11 cellular contexts compared by ENCODE assay signal in the genomic region with DNA sequence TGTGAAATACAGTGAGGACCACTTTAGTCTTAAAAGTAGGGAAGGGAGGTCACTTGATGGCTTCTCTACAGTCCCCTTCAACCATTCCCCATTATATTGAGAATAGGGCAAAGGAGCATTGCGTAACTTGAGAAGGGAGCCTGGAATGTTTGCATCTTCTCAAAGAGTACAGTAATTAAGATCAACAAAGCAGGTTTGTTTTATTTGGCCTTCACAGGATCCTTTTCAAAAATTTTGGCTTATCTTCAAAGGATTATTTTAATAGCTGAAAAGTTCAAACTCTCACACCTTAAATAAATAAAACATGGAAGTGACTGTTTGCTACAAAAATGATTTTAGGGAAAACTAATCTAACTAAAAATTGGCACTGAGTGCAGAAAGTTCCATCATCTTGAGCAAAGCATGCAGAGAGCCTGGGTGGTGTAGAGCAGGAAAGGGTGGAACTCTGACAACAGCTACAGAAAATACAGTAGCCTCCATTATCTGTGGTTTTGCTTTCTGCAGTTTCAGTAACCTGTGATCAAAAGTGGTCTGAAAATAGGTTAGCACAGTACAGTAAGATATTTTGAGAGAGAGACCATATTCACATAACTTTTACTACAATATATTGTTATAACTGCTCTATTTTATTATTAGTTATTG.
DNase-seq lines count a peak whose midpoint lies in the region; ATAC-seq and TF ChIP-seq lines count a peak whose summit lies in the region.
"Had no signal": no experiment of that assay in that cellular context is flagged by ENCODE, and none has a peak within 500 bp of the region (broad histone marks: within the 10 kb centered on the region; RNA-seq: fewer than 3 reads in every experiment).

No MANE protein-coding gene starts in this region.

- no peak for TF ChIP-seq EP300 in Ishikawa (IDR thresholded peaks at IDR 0.05; ENCODE audit: borderline replicate concordance)

- TF ChIP-seq RAD21 in Ishikawa (IDR thresholded peaks at IDR 0.05; ENCODE audit: low read depth), result no peak

- no peak overlapping the region for H3K4me3 ChIP-seq in fibroblast of villous mesenchyme (ENCODE audit: low read depth, low read length)
- H3K4me3 ChIP-seq in esophagus squamous epithelium, result no peak overlapping the region
- H3K4me3 ChIP-seq: sigmoid colon had no signal

- WGBS in esophagus squamous epithelium, 2 donors, result 27 to 45% methylated on average over 1 of the region's 1 CpG

- TF ChIP-seq CTCF in fibroblast of villous mesenchyme (IDR thresholded peaks at IDR 0.05; ENCODE audit: insufficient read depth, low read depth, low read length) (no peak), esophagus squamous epithelium (IDR thresholded peaks at IDR 0.05) (no peak)

- no peaks in the 10 kb centered on the region for H3K36me3 ChIP-seq in esophagus squamous epithelium
- H3K36me3 ChIP-seq: sigmoid colon had no signal

- DNase-seq in fibroblast of villous mesenchyme (ENCODE audit: low read depth), result peak; percentile 12
- no peak for DNase-seq in hypothalamus (lab: John Stamatoyannopoulos, UW)
- no peak for DNase-seq in NCI-H82 (lab: John Stamatoyannopoulos, UW)
- no peak for DNase-seq in esophagus squamous epithelium (lab: John Stamatoyannopoulos, UW)
- DNase-seq: activated naive CD8-positive, alpha-beta T cell treated with anti-CD3 and anti-CD28 coated beads for 36 hours; Karpas-422; sigmoid colon had no signal

- no peak for TF ChIP-seq POLR2A in esophagus squamous epithelium (IDR thresholded peaks at IDR 0.05)

- H3K4me1 ChIP-seq in esophagus squamous epithelium, result peaks cover 0 to 28% (median 0%) of the 10 kb centered on the region in 3 donors

- intact Hi-C loops in esophagus squamous epithelium (cut with DNase I), result no loop called here

- ATAC-seq in GM18517 (IDR thresholded peaks at IDR 0.05; ENCODE audit: unreplicated experiment) (peak; percentile 47), GM21576 (IDR thresholded peaks at IDR 0.05; ENCODE audit: unreplicated experiment) (peak; percentile 98), GM19467 (IDR thresholded peaks at IDR 0.05; ENCODE audit: unreplicated experiment) (no peak)

- H3K9me3 ChIP-seq in esophagus squamous epithelium, result no peaks in the 10 kb centered on the region
- H3K9me3 ChIP-seq: sigmoid colon had no signal

- no peak overlapping the region for H3K27ac ChIP-seq in esophagus squamous epithelium
- H3K27ac ChIP-seq: sigmoid colon had no signal

- H3K27me3 ChIP-seq in esophagus squamous epithelium, result no peaks in the 10 kb centered on the region
- H3K27me3 ChIP-seq: sigmoid colon had no signal

TF ChIP-seq in Ishikawa, 13 proteins besides CTCF, POLR2A, EP300 and RAD21:
- TF ChIP-seq TCF12 (IDR thresholded peaks at IDR 0.05; ENCODE audit: low read depth) (no peak), CEBPB (IDR thresholded peaks at IDR 0.05) (peak; percentile 65; the same call in 1 of the 2 replicates)
